ENCODE assay signal across 24 cellular contexts in the genomic region with DNA sequence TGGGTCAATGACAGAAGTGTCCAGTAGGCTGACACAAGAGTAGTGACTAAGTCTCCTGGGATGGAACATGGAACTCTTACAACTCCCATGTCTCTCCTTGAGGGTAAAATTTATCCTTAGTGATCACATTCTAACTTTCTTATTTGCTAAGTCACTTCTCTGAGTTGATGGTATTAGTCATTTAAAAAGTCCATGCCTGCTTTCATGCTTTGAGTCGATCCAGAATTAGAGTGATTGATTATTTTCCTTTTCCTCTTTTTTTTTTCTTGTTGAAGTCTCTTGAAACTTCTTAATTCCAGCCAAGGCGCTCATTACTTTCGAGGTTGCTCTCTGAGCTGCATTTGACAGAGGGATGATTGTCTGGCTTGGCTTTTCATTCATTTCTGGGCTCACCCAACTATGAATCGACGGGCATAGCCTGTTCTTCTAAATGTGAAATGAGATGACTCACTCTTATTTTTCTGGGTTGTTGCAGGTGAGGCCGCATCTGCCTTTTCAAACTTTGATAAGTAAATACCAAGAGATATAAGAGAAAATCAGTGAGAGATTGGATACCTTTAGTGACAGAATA. TPM values are rescaled to one million over a fixed set of nuclear protein-coding genes. Genes with fewer than 3 reads are reported as not detected.
"Had no signal": no experiment of that assay in that cellular context is flagged by ENCODE, and none has a peak within 500 bp of the region (broad histone marks: within the 10 kb centered on the region; RNA-seq: fewer than 3 reads in every experiment).

No MANE protein-coding gene starts in this region.

- H3K4me3 Mint-ChIP-seq: activated naive CD8-positive, alpha-beta T cell; activated T-cell treated with anti-CD3 and anti-CD28 coated beads, Interleukin-2, amount 50 U/mL, for 72 hours; endodermal cell; naive thymus-derived CD8-positive, alpha-beta T cell; stimulated activated effector memory CD8-positive, alpha-beta T cell treated with anti-CD3 and anti-CD28 coated beads, Interleukin-12 subunit alpha, Interleukin-12 subunit beta, amount 100 ng/mL, for 72 hours; T-helper 17 cell had no signal

- H3K27me3 Mint-ChIP-seq: activated naive CD8-positive, alpha-beta T cell; naive thymus-derived CD8-positive, alpha-beta T cell; T-helper 17 cell had no signal

- DNase-seq: activated CD4-positive, alpha-beta T cell treated with anti-CD3 and anti-CD28 coated beads for 1 hour; activated CD8-positive, alpha-beta memory T cell treated with anti-CD3 and anti-CD28 coated beads for 24 hours; activated CD8-positive, alpha-beta memory T cell treated with anti-CD3 and anti-CD28 coated beads, Interleukin-2, amount 50 U/mL, for 48 hours; activated T-cell treated with anti-CD3 and anti-CD28 coated beads, Interleukin-2, amount 50 U/mL, for 72 hours; amniotic stem cell; body of pancreas; central memory CD4-positive, alpha-beta T cell; colonic mucosa; endodermal cell; heart right ventricle; left cardiac atrium; naive thymus-derived CD8-positive, alpha-beta T cell; sigmoid colon; stimulated activated CD4-positive, alpha-beta T cell treated with anti-CD3 and anti-CD28 coated beads, Interleukin-4, amount 100 ng/mL, for 24 hours; T-helper 17 cell; thyroid gland; uterus; WERI-Rb-1 had no signal

- H3K36me3 Mint-ChIP-seq: activated naive CD8-positive, alpha-beta T cell; naive thymus-derived CD8-positive, alpha-beta T cell; stimulated activated effector memory CD8-positive, alpha-beta T cell treated with anti-CD3 and anti-CD28 coated beads, Interleukin-12 subunit alpha, Interleukin-12 subunit beta, amount 100 ng/mL, for 72 hours had no signal

- H3K27ac Mint-ChIP-seq: activated naive CD8-positive, alpha-beta T cell; activated T-cell treated with anti-CD3 and anti-CD28 coated beads, Interleukin-2, amount 50 U/mL, for 72 hours; endodermal cell; naive thymus-derived CD8-positive, alpha-beta T cell; stimulated activated effector memory CD8-positive, alpha-beta T cell treated with anti-CD3 and anti-CD28 coated beads, Interleukin-12 subunit alpha, Interleukin-12 subunit beta, amount 100 ng/mL, for 72 hours; T-helper 17 cell had no signal

- H3K9me3 ChIP-seq: body of pancreas, colonic mucosa, esophagus muscularis mucosa, heart right ventricle, neutrophil, sigmoid colon, thyroid gland, uterus had no signal

- H3K4me1 ChIP-seq: body of pancreas, colonic mucosa, parathyroid adenoma, thyroid gland, uterus had no signal

- H3K4me1 Mint-ChIP-seq: naive thymus-derived CD8-positive, alpha-beta T cell; stimulated activated effector memory CD8-positive, alpha-beta T cell treated with anti-CD3 and anti-CD28 coated beads, Interleukin-12 subunit alpha, Interleukin-12 subunit beta, amount 100 ng/mL, for 72 hours; T-helper 17 cell had no signal

- H3K4me3 ChIP-seq: body of pancreas, colonic mucosa, esophagus muscularis mucosa, heart right ventricle, sigmoid colon, thyroid gland, uterus had no signal

- H3K27me3 ChIP-seq: body of pancreas, colonic mucosa, esophagus muscularis mucosa, heart right ventricle, neutrophil, sigmoid colon, thyroid gland, uterus had no signal

- H3K36me3 ChIP-seq: colonic mucosa, esophagus muscularis mucosa, heart right ventricle, neutrophil, sigmoid colon, thyroid gland, uterus, WERI-Rb-1 had no signal

- H3K9me3 Mint-ChIP-seq: activated T-cell treated with anti-CD3 and anti-CD28 coated beads, Interleukin-2, amount 50 U/mL, for 72 hours; endodermal cell; stimulated activated effector memory CD8-positive, alpha-beta T cell treated with anti-CD3 and anti-CD28 coated beads, Interleukin-12 subunit alpha, Interleukin-12 subunit beta, amount 100 ng/mL, for 72 hours had no signal

- H3K27ac ChIP-seq: body of pancreas, colonic mucosa, esophagus muscularis mucosa, heart right ventricle, neutrophil, parathyroid adenoma, sigmoid colon, thyroid gland, uterus, WERI-Rb-1 had no signal

RNA-seq across cellular contexts. Expression of a gene that starts 34.9 kb away (rescaled TPM):
- total RNA-seq: activated T-cell treated with anti-CD3 and anti-CD28 coated beads, Interleukin-2, amount 50 U/mL, for 72 hours; body of pancreas; mesenteric fat pad; naive thymus-derived CD8-positive, alpha-beta T cell; T-helper 17 cell had no signal
- polyA plus RNA-seq: naive thymus-derived CD8-positive, alpha-beta T cell had no signal
